In the genomic region with DNA sequence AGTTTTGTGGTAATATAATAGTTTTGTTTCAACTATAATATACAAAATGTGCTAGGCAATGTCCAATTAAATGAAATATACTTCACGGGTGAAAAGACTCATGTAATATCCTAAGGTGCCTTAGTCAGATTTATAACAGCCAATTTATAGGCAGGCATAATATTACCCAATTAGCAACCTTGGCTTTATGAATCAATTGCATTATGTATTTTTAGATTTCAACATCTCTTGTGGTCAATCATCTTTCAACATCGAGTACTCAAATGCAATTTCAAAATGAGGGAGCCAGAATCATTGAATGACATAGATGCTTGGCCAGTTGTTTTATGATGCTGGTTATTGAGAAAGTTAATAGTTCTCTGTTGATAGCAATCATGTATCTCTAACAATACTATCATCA, we compare ENCODE assay signal across 22 cellular contexts.
"Had no signal": no experiment of that assay in that cellular context is flagged by ENCODE, and none has a peak within 500 bp of the region (broad histone marks: within the 10 kb centered on the region; RNA-seq: fewer than 3 reads in every experiment).

No MANE protein-coding gene starts in this region.

- ATAC-seq: gastroesophageal sphincter; left ventricle myocardium superior; right lobe of liver; stimulated activated naive CD8-positive, alpha-beta T cell treated with anti-CD3 and anti-CD28 coated beads, Interleukin-15, Interleukin-2, amounts not matched to agents 100 U/mL and 50 U/mL, for 24 hours; WTC11 had no signal

- H3K4me3 ChIP-seq: gastroesophageal sphincter, hepatocyte, right lobe of liver, testis, transverse colon had no signal

- H3K79me2 ChIP-seq: hepatocyte had no signal

- H3K27me3 ChIP-seq: gastroesophageal sphincter, hepatocyte, right lobe of liver, testis, transverse colon had no signal

- H3K9me3 ChIP-seq: gastroesophageal sphincter, right lobe of liver, testis, transverse colon had no signal

- H3K4me1 ChIP-seq: gastroesophageal sphincter, right lobe of liver, testis, transverse colon had no signal

- DNase-seq: activated CD4-positive, alpha-beta memory T cell treated with anti-CD3 and anti-CD28 coated beads, Interleukin-2, amount 10 ng/mL, durations not matched to agents 7 days and 5 days; activated CD4-positive, alpha-beta T cell treated with anti-CD3 and anti-CD28 coated beads for 1 hour; activated CD4-positive, alpha-beta T cell treated with anti-CD3 and anti-CD28 coated beads, Interleukin-2, amount 10 ng/mL, durations not matched to agents 7 days and 5 days; activated CD8-positive, alpha-beta memory T cell treated with anti-CD3 and anti-CD28 coated beads, Interleukin-2, amount 50 U/mL, for 48 hours; activated gamma-delta T cell treated with Interleukin-2 at 50 U/mL for 16 hours; activated naive CD4-positive, alpha-beta T cell treated with anti-CD3 and anti-CD28 coated beads, Interleukin-2, amount 50 U/mL, for 16 hours; activated T-cell treated with anti-CD3 and anti-CD28 coated beads, Interleukin-2, amount 50 U/mL, for 24 hours; amniotic stem cell; dermis blood vessel endothelial cell; effector CD4-positive, alpha-beta T cell; erythroblast; islet precursor cell; left ventricle myocardium superior; right lobe of liver; stimulated activated CD4-positive, alpha-beta T cell treated with anti-CD3 and anti-CD28 coated beads, Interleukin-4, amount 100 ng/mL, for 1 hour; stimulated activated naive CD8-positive, alpha-beta T cell treated with anti-CD3 and anti-CD28 coated beads, Interleukin-15, Interleukin-2, amounts not matched to agents 100 U/mL and 50 U/mL, for 24 hours; T-helper 9 cell; testis; transverse colon had no signal

- H3K36me3 ChIP-seq: gastroesophageal sphincter, right lobe of liver, transverse colon had no signal

- H3K4me2 ChIP-seq: hepatocyte had no signal

- H3K27ac ChIP-seq: gastroesophageal sphincter, hepatocyte, right lobe of liver, testis, transverse colon had no signal

- H2AFZ ChIP-seq: hepatocyte had no signal
